28 cellular contexts compared by ENCODE assay signal in genomic region chr10:10629512-10629911, GRCh38.
"Had no signal": no experiment of that assay in that cellular context is flagged by ENCODE, and none has a peak within 500 bp of the region (broad histone marks: within the 10 kb centered on the region; RNA-seq: fewer than 3 reads in every experiment).

No MANE protein-coding gene starts in this region.

- H3K4me1 ChIP-seq: SJSA1 had no signal

- H3K27me3 ChIP-seq: SJSA1 had no signal

- H3K27ac Mint-ChIP-seq: activated CD4-positive, alpha-beta memory T cell treated with anti-CD3 and anti-CD28 coated beads for 36 hours; activated CD4-positive, alpha-beta T cell treated with anti-CD3 and anti-CD28 coated beads, Interleukin-2, amount 10 ng/mL, durations not matched to agents 7 days and 5 days; activated naive CD4-positive, alpha-beta T cell treated with anti-CD3 and anti-CD28 coated beads for 36 hours; activated naive CD8-positive, alpha-beta T cell; activated T-helper 17 cell treated with anti-CD3 and anti-CD28 coated beads, Interleukin-2, amount 50 U/mL, for 72 hours; T-helper 17 cell had no signal

- H3K36me3 ChIP-seq: SJSA1 had no signal

- H3K9me3 Mint-ChIP-seq: activated CD4-positive, alpha-beta memory T cell treated with anti-CD3 and anti-CD28 coated beads for 36 hours; activated CD4-positive, alpha-beta T cell treated with anti-CD3 and anti-CD28 coated beads, Interleukin-2, amount 10 ng/mL, durations not matched to agents 7 days and 5 days; activated naive CD4-positive, alpha-beta T cell treated with anti-CD3 and anti-CD28 coated beads for 36 hours; activated T-helper 17 cell treated with anti-CD3 and anti-CD28 coated beads, Interleukin-2, amount 50 U/mL, for 72 hours had no signal

- H3K36me3 Mint-ChIP-seq: activated CD4-positive, alpha-beta memory T cell treated with anti-CD3 and anti-CD28 coated beads for 36 hours; activated naive CD8-positive, alpha-beta T cell had no signal

- H3K27ac ChIP-seq: RWPE1, SJSA1 had no signal

- H3K9me3 ChIP-seq: SJSA1 had no signal

- H3K4me3 ChIP-seq: SJSA1 had no signal

- H3K4me1 Mint-ChIP-seq: activated CD4-positive, alpha-beta T cell treated with anti-CD3 and anti-CD28 coated beads, Interleukin-2, amount 10 ng/mL, durations not matched to agents 7 days and 5 days; activated T-helper 17 cell treated with anti-CD3 and anti-CD28 coated beads, Interleukin-2, amount 50 U/mL, for 72 hours; T-helper 17 cell had no signal

- DNase-seq: activated CD4-positive, alpha-beta memory T cell treated with anti-CD3 and anti-CD28 coated beads for 36 hours; activated CD4-positive, alpha-beta T cell treated with anti-CD3 and anti-CD28 coated beads, Interleukin-2, amount 10 ng/mL, durations not matched to agents 7 days and 5 days; activated CD4-positive, CD25-positive, alpha-beta regulatory T cell; activated CD8-positive, alpha-beta memory T cell treated with anti-CD3 and anti-CD28 coated beads for 24 hours; activated gamma-delta T cell; activated naive CD4-positive, alpha-beta T cell treated with anti-CD3 and anti-CD28 coated beads for 36 hours; activated T-cell treated with anti-CD3 and anti-CD28 coated beads for 4 hours; activated T-cell treated with anti-CD3 and anti-CD28 coated beads, Interleukin-2, amount 50 U/mL, for 48 hours; amygdala; cerebellar nuclear complex; KG1; NCI-H1048; NCI-H146; NCI-H187 treated with DMSO at 0.1 percent for 48 hours; NCI-H2081 treated with DMSO at 0.1 percent for 48 hours; NCI-H2227 treated with DMSO at 0.1 percent for 48 hours; NCI-H446 treated with DMSO at 0.1 percent for 48 hours; NCI-H748 treated with DMSO at 0.1 percent for 48 hours; NK-92 treated with Interleukin-12 subunit alpha and Interleukin-12 subunit beta, amount 100 ng/mL, for 24 hours; OCI-M1; SHP77; T-helper 17 cell; T-helper 9 cell had no signal

- ATAC-seq: activated T-helper 17 cell treated with anti-CD3 and anti-CD28 coated beads, Interleukin-2, amount 50 U/mL, for 72 hours; Panc1; T-helper 17 cell had no signal

- H3K27me3 Mint-ChIP-seq: activated CD4-positive, alpha-beta memory T cell treated with anti-CD3 and anti-CD28 coated beads for 36 hours had no signal

- H3K4me3 Mint-ChIP-seq: activated CD4-positive, alpha-beta memory T cell treated with anti-CD3 and anti-CD28 coated beads for 36 hours; activated CD4-positive, alpha-beta T cell treated with anti-CD3 and anti-CD28 coated beads, Interleukin-2, amount 10 ng/mL, durations not matched to agents 7 days and 5 days; activated naive CD4-positive, alpha-beta T cell treated with anti-CD3 and anti-CD28 coated beads for 36 hours; activated naive CD8-positive, alpha-beta T cell; activated T-helper 17 cell treated with anti-CD3 and anti-CD28 coated beads, Interleukin-2, amount 50 U/mL, for 72 hours; T-helper 17 cell had no signal
